Comparison of ENCODE assay signal across 19 cellular contexts in the genomic region with DNA sequence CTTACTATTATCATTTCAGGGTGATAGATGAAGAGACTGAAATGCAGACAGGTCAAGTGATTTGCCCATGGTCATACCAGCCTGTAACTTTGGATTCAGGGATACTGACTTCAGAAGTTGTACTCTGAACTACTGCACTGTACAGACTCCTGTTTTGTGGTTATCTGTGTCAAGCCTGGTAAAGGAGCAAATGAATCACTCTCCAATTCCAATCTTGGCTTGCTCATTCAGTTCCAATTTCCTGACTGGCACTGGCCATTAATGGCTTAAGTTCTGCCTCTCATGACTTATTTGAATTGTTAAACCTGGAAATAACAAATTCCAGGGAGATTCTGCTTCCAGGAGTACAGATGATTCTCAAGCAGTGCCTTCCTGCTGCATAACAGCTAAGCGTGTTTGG. TPM values are rescaled to one million over a fixed set of nuclear protein-coding genes. Genes with fewer than 3 reads are reported as not detected.
"Had no signal": no experiment of that assay in that cellular context is flagged by ENCODE, and none has a peak within 500 bp of the region (broad histone marks: within the 10 kb centered on the region; RNA-seq: fewer than 3 reads in every experiment).

No MANE protein-coding gene starts in this region.

- H3K36me3 ChIP-seq: ascending aorta, colonic mucosa, neutrophil, pancreas, tibial artery, WERI-Rb-1 had no signal

- H3K4me3 ChIP-seq: ascending aorta, colonic mucosa, pancreas, psoas muscle, tibial artery had no signal

- H3K9me3 ChIP-seq: ascending aorta, colonic mucosa, neutrophil, pancreas, psoas muscle, tibial artery had no signal

- H3K27me3 ChIP-seq: ascending aorta, colonic mucosa, neutrophil, pancreas, tibial artery had no signal

- H3K4me1 ChIP-seq: ascending aorta, colonic mucosa, pancreas, psoas muscle, tibial artery had no signal

- ATAC-seq: activated CD8-positive, alpha-beta memory T cell treated with anti-CD3 and anti-CD28 coated beads, Interleukin-2, amount 10 ng/mL, durations not matched to agents 7 days and 5 days; activated CD8-positive, alpha-beta T cell treated with anti-CD3 and anti-CD28 coated beads for 36 hours; activated naive CD4-positive, alpha-beta T cell treated with anti-CD3 and anti-CD28 coated beads, Interleukin-2, amount 50 U/mL, for 72 hours; activated T-helper 17 cell treated with anti-CD3 and anti-CD28 coated beads, Interleukin-2, amount 50 U/mL, for 72 hours; left ventricle myocardium superior; pancreas; psoas muscle; right cardiac atrium had no signal

- H3K27ac ChIP-seq: ascending aorta, colonic mucosa, neutrophil, pancreas, psoas muscle, tibial artery, WERI-Rb-1 had no signal

- DNase-seq: activated CD4-positive, alpha-beta T cell treated with anti-CD3 and anti-CD28 coated beads, Interleukin-2, amount 10 ng/mL, durations not matched to agents 7 days and 5 days; activated CD4-positive, CD25-positive, alpha-beta regulatory T cell treated with anti-CD3 and anti-CD28 coated beads, Interleukin-2, amount 50 U/mL, for 72 hours; activated CD8-positive, alpha-beta memory T cell treated with anti-CD3 and anti-CD28 coated beads, Interleukin-2, amount 10 ng/mL, durations not matched to agents 7 days and 5 days; activated CD8-positive, alpha-beta T cell treated with anti-CD3 and anti-CD28 coated beads for 36 hours; activated T-cell treated with anti-CD3 and anti-CD28 coated beads for 4 hours; colonic mucosa; left ventricle myocardium superior; pancreas; psoas muscle; right cardiac atrium; stimulated activated CD4-positive, alpha-beta T cell treated with anti-CD3 and anti-CD28 coated beads, Interleukin-1b, Interleukin-23, amount 100 ng/mL, for 48 hours; substantia nigra; tibial artery; WERI-Rb-1 had no signal

RNA-seq across cellular contexts. Expression of a gene that starts 45.4 kb away (rescaled TPM):
- total RNA-seq: activated CD4-positive, alpha-beta T cell treated with anti-CD3 and anti-CD28 coated beads, Interleukin-2, amount 10 ng/mL, durations not matched to agents 7 days and 5 days; activated CD8-positive, alpha-beta memory T cell treated with anti-CD3 and anti-CD28 coated beads, Interleukin-2, amount 10 ng/mL, durations not matched to agents 7 days and 5 days; activated CD8-positive, alpha-beta T cell treated with anti-CD3 and anti-CD28 coated beads for 36 hours; activated naive CD4-positive, alpha-beta T cell treated with anti-CD3 and anti-CD28 coated beads, Interleukin-2, amount 50 U/mL, for 72 hours; activated T-helper 17 cell treated with anti-CD3 and anti-CD28 coated beads, Interleukin-2, amount 50 U/mL, for 72 hours; left ventricle myocardium superior; T-helper 2 cell treated with Interferon-gamma antibody and Interleukin-4, amounts not matched to agents 100 ng/mL and 5 ng/mL, for 36 hours had no signal
